In genomic region chr1:150515328-150516049, GRCh38 we compare ENCODE assay signal across 8 cellular contexts.
DNase-seq lines count a peak whose midpoint lies in the region; ATAC-seq and TF ChIP-seq lines count a peak whose summit lies in the region.

Gene FALEC, plus strand, starts transcription at chr1:150515752.

- H3K4me3 ChIP-seq in choroid plexus epithelial cell (ENCODE audit: low read depth, low read length): peak within 1 kb of the TSS; percentile 79

- TF ChIP-seq CTCF in choroid plexus epithelial cell (conservative IDR thresholded peaks at IDR 0.05; ENCODE audit: low read depth, low read length): peak; percentile 1

- no peaks in the 10 kb centered on the region for H3K27me3 ChIP-seq in layer of hippocampus (ENCODE audit: control insufficient read depth, insufficient read depth, low read length)

- peak; percentile 98 for DNase-seq in Ammon's horn (ENCODE audit: low spot score)
- DNase-seq in NCI-H510A (lab: John Stamatoyannopoulos, UW): peak; percentile 89
- DNase-seq in activated CD4-positive, alpha-beta T cell treated with anti-CD3 and anti-CD28 coated beads for 24 hours (ENCODE audit: low read depth in 2 of 2): peak; percentile 81 to 90
- peak; percentile 97 for DNase-seq in choroid plexus epithelial cell (ENCODE audit: low read depth)
- peak; percentile 67 to 89 (median 82) for DNase-seq in stimulated activated CD4-positive, alpha-beta T cell treated with anti-CD3 and anti-CD28 coated beads, Interleukin-1b, Interleukin-23, amount 100 ng/mL, for 24 hours (ENCODE audit: low read depth in 4 of 4, low spot score in 1 of 4)

- peak within 1 kb of the TSS; percentile 39 for H3K27ac ChIP-seq in layer of hippocampus (ENCODE audit: low read depth, low read length)

- peak; percentile 97 for ATAC-seq in HG03432 (IDR thresholded peaks at IDR 0.05; ENCODE audit: unreplicated experiment)

- TF ChIP-seq POLR2A in GM19099 (IDR thresholded peaks at IDR 0.05; ENCODE audit: extremely low read depth, insufficient read length, low read depth): peak; percentile 53

Comparison
In these comparisons a context has a peak if more than half of its experiments do, and no peak if none do; other contexts are left out.
1. Peak in every context shown above with its lines: DNase-seq, ATAC-seq, H3K4me3 ChIP-seq and H3K27ac ChIP-seq.